14 cellular contexts compared by ENCODE assay signal in the genomic region with DNA sequence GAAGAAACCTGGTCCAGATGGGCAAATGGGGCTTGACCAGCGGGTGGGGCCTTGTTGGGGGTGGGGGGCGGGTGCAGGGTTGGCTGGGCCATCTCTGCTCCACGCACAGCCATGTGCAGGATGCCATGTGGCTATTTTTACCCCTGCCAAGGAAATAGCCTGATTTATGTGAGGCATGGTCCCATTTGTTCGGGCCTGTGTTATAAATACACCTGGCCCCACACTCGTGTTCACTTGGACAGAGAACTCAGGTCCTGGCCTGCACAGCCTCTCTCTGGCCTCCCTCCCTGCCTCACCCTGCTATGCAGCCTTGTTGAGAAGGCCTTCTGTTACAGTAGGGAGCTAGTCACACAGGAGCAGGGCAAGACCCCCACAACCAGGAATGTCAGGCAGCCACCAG. TPM values are rescaled to one million over a fixed set of nuclear protein-coding genes. Genes with fewer than 3 reads are reported as not detected.
"Had no signal": no experiment of that assay in that cellular context is flagged by ENCODE, and none has a peak within 500 bp of the region (broad histone marks: within the 10 kb centered on the region; RNA-seq: fewer than 3 reads in every experiment).

No MANE protein-coding gene starts in this region.

- DNase-seq: activated CD4-positive, alpha-beta T cell treated with anti-CD3 and anti-CD28 coated beads, Interleukin-2, amount 50 U/mL, for 1 hour; activated naive CD4-positive, alpha-beta T cell treated with anti-CD3 and anti-CD28 coated beads, Interleukin-2, amount 10 ng/mL, durations not matched to agents 7 days and 5 days; adrenal gland; body of pancreas; central memory CD4-positive, alpha-beta T cell; effector memory CD8-positive, alpha-beta T cell; lower lobe of right lung; mucosa of descending colon; natural killer cell; ovary; T-helper 17 cell; tibial artery had no signal

- H3K27me3 ChIP-seq: adrenal gland, body of pancreas, ovary, tibial artery, vagina had no signal

- ATAC-seq: body of pancreas; effector memory CD8-positive, alpha-beta T cell; lower lobe of right lung; mucosa of descending colon; natural killer cell; T-helper 17 cell had no signal

- H3K4me3 ChIP-seq: adrenal gland, body of pancreas, lower lobe of right lung, mucosa of descending colon, ovary, skin epidermis, tibial artery, vagina had no signal

- H3K36me3 ChIP-seq: adrenal gland, lower lobe of right lung, ovary, tibial artery, vagina had no signal

- H3K4me1 ChIP-seq: adrenal gland, body of pancreas, lower lobe of right lung, vagina had no signal

- H3K27ac ChIP-seq: adrenal gland, body of pancreas, lower lobe of right lung, ovary, skin epidermis, tibial artery, vagina had no signal

- H3K9me3 ChIP-seq: adrenal gland, body of pancreas, lower lobe of right lung, mucosa of descending colon, ovary, tibial artery, vagina had no signal

RNA-seq across cellular contexts. Expression of a gene that starts 35.6 kb away (rescaled TPM):
- total RNA-seq: T-helper 17 cell had no signal
